Comparison of ENCODE assay signal across 10 cellular contexts in the genomic region with DNA sequence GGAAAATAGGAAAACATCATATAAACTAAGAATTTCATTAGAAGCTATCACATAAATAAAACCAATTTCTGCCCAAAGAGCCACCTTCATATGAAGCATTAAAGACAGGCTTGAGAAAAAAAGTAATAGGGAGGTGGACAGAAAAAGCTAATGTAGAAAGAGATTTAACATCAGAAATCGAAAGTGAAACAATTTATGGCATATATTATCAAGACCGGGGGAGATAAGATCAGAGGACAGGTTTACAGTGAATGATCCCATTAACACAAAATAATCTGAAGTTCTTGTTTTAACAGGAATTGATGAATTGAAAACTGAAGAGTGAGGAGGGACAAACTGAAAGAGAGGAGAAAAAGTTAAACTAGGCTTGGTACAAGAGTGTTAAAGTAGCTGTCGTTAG.
DNase-seq lines count a peak whose midpoint lies in the region; ATAC-seq and TF ChIP-seq lines count a peak whose summit lies in the region.
"Had no signal": no experiment of that assay in that cellular context is flagged by ENCODE, and none has a peak within 500 bp of the region (broad histone marks: within the 10 kb centered on the region; RNA-seq: fewer than 3 reads in every experiment).

No MANE protein-coding gene starts in this region.

- intact Hi-C loops in psoas muscle (cut with DNase I): no loop called here

- H3K36me3 ChIP-seq in DND-41 (ENCODE audit: insufficient read depth, low read length) (no peaks in the 10 kb centered on the region), psoas muscle (ENCODE audit: insufficient read depth in 1 of 2, low read depth in 1 of 2) (no peaks in the 10 kb centered on the region)
- H3K36me3 ChIP-seq: left ventricle myocardium inferior had no signal

- H3K27ac ChIP-seq in DND-41 (ENCODE audit: low read length) (peak overlapping the region; percentile 17), psoas muscle (no peak overlapping the region)
- H3K27ac ChIP-seq: left ventricle myocardium inferior had no signal

- no peaks in the 10 kb centered on the region for H3K79me2 ChIP-seq in DND-41 (ENCODE audit: insufficient read depth, low read length)

- peak overlapping the region; percentile 51; the same call in 1 of the 2 replicates for H3K4me2 ChIP-seq in DND-41 (ENCODE audit: insufficient read depth, low read length)

- no peaks in the 10 kb centered on the region for H4K20me1 ChIP-seq in DND-41 (ENCODE audit: insufficient read depth, low read length)

- peak; percentile 83 for ATAC-seq in DND-41 (ENCODE audit: insufficient read depth, low read depth)
- ATAC-seq in HG03342 (IDR thresholded peaks at IDR 0.05; ENCODE audit: unreplicated experiment): peak; percentile 46
- peak; percentile 58 for ATAC-seq in activated CD8-positive, alpha-beta T cell treated with anti-CD3 and anti-CD28 coated beads, Interleukin-2, amount 10 ng/mL, durations not matched to agents 7 days and 5 days
- no peak for ATAC-seq in naive thymus-derived CD8-positive, alpha-beta T cell
- no peak for ATAC-seq in psoas muscle
- ATAC-seq in HG03442 (IDR thresholded peaks at IDR 0.05; ENCODE audit: unreplicated experiment): no peak

- peaks cover 10% of the 10 kb centered on the region for H3K4me1 Mint-ChIP-seq in activated CD8-positive, alpha-beta T cell treated with anti-CD3 and anti-CD28 coated beads, Interleukin-2, amount 10 ng/mL, durations not matched to agents 7 days and 5 days (ENCODE audit: low read depth)
- peaks cover 9 to 16% (median 15%) of the 10 kb centered on the region in 4 donors for H3K4me1 Mint-ChIP-seq in naive thymus-derived CD8-positive, alpha-beta T cell

- POLR2A ChIA-PET in activated CD8-positive, alpha-beta T cell treated with anti-CD3 and anti-CD28 coated beads, Interleukin-2, amount 10 ng/mL, durations not matched to agents 7 days and 5 days (lab: Charles Lee): no interaction called here
- POLR2A ChIA-PET in naive thymus-derived CD8-positive, alpha-beta T cell (lab: Charles Lee): no interaction called here

- peaks cover 10% of the 10 kb centered on the region; the same call in 1 of the 2 replicates for H3K4me1 ChIP-seq in DND-41 (ENCODE audit: insufficient read depth, low read length)
- no peaks in the 10 kb centered on the region for H3K4me1 ChIP-seq in psoas muscle
- H3K4me1 ChIP-seq: left ventricle myocardium inferior had no signal

- TF ChIP-seq CTCF in DND-41 (IDR thresholded peaks at IDR 0.05; ENCODE audit: borderline replicate concordance, extremely low read depth, low read length, poor library complexity, severe bottlenecking) (no peak), psoas muscle (IDR thresholded peaks at IDR 0.05) (no peak)

- H3K27me3 Mint-ChIP-seq in activated CD8-positive, alpha-beta T cell treated with anti-CD3 and anti-CD28 coated beads, Interleukin-2, amount 10 ng/mL, durations not matched to agents 7 days and 5 days (ENCODE audit: low read depth): no peaks in the 10 kb centered on the region
- no peaks in the 10 kb centered on the region for H3K27me3 Mint-ChIP-seq in naive thymus-derived CD8-positive, alpha-beta T cell

- no peaks in the 10 kb centered on the region for H3K9me3 Mint-ChIP-seq in activated CD8-positive, alpha-beta T cell treated with anti-CD3 and anti-CD28 coated beads, Interleukin-2, amount 10 ng/mL, durations not matched to agents 7 days and 5 days (ENCODE audit: insufficient read depth)
- H3K9me3 Mint-ChIP-seq in naive thymus-derived CD8-positive, alpha-beta T cell: peaks cover 0 to 2% (median 0%) of the 10 kb centered on the region in 9 donors

- H3K27me3 ChIP-seq in DND-41 (ENCODE audit: insufficient read depth, low read length, poor library complexity): no peaks in the 10 kb centered on the region
- H3K27me3 ChIP-seq in psoas muscle (ENCODE audit: insufficient read depth in 3 of 3, low read length in 2 of 3): no peaks in the 10 kb centered on the region

- DNase-seq in DND-41: no peak
- DNase-seq in activated CD8-positive, alpha-beta T cell treated with anti-CD3 and anti-CD28 coated beads, Interleukin-2, amount 10 ng/mL, durations not matched to agents 7 days and 5 days: no peak
- DNase-seq in naive thymus-derived CD8-positive, alpha-beta T cell: peak in 2 of 10 donors; percentile 3 to 11
- DNase-seq in psoas muscle: no peak
- no peak for DNase-seq in NCI-H446 treated with DMSO at 0.1 percent for 48 hours (lab: John Stamatoyannopoulos, UW)
- no peak for DNase-seq in middle frontal gyrus (ENCODE audit: extremely low spot score, low spot score)
- DNase-seq: effector CD8-positive, alpha-beta T cell; left ventricle myocardium inferior had no signal

- peak overlapping the region; percentile 78 for H3K27ac Mint-ChIP-seq in activated CD8-positive, alpha-beta T cell treated with anti-CD3 and anti-CD28 coated beads, Interleukin-2, amount 10 ng/mL, durations not matched to agents 7 days and 5 days
- H3K27ac Mint-ChIP-seq in naive thymus-derived CD8-positive, alpha-beta T cell: peak overlapping the region in 8 of 10 donors; percentile 1 to 88 (median 73)

- CTCF ChIA-PET in activated CD8-positive, alpha-beta T cell treated with anti-CD3 and anti-CD28 coated beads, Interleukin-2, amount 10 ng/mL, durations not matched to agents 7 days and 5 days (lab: Charles Lee): no interaction called here

- H3K4me3 ChIP-seq in DND-41 (ENCODE audit: low read depth in 1 of 2, low read length in 2 of 2) (peak overlapping the region in 1 of 2 experiments; percentile 37; a peak in 1 of 4 replicates), psoas muscle (no peak overlapping the region)
- H3K4me3 ChIP-seq: left ventricle myocardium inferior had no signal

- H2AFZ ChIP-seq in DND-41 (ENCODE audit: low read depth, low read length): peak overlapping the region; percentile 18

- H3K9me3 ChIP-seq in DND-41 (ENCODE audit: insufficient read depth, low read length, severe bottlenecking) (no peaks in the 10 kb centered on the region), psoas muscle (no peaks in the 10 kb centered on the region)
- H3K9me3 ChIP-seq: left ventricle myocardium inferior had no signal

- no peak overlapping the region for H3K9ac ChIP-seq in DND-41 (ENCODE audit: low read depth, low read length)

- WGBS in psoas muscle, 3 donors: 69 to 81% (median 75%) methylated on average over 3 of the region's 3 CpGs

- peak overlapping the region; percentile 75 for H3K4me3 Mint-ChIP-seq in activated CD8-positive, alpha-beta T cell treated with anti-CD3 and anti-CD28 coated beads, Interleukin-2, amount 10 ng/mL, durations not matched to agents 7 days and 5 days
- H3K4me3 Mint-ChIP-seq in naive thymus-derived CD8-positive, alpha-beta T cell: peak overlapping the region; percentile 66 to 89 (median 83)

- H3K36me3 Mint-ChIP-seq in activated CD8-positive, alpha-beta T cell treated with anti-CD3 and anti-CD28 coated beads, Interleukin-2, amount 10 ng/mL, durations not matched to agents 7 days and 5 days (ENCODE audit: low read depth): no peaks in the 10 kb centered on the region
- H3K36me3 Mint-ChIP-seq in naive thymus-derived CD8-positive, alpha-beta T cell: no peaks in the 10 kb centered on the region

Comparison
In these comparisons a context has a peak if more than half of its experiments do, and no peak if none do; other contexts are left out.
1. ATAC-seq: peak in DND-41 (single experiment), HG03342 (single experiment) and activated CD8-positive, alpha-beta T cell treated with anti-CD3 and anti-CD28 coated beads, Interleukin-2, amount 10 ng/mL, durations not matched to agents 7 days and 5 days (single experiment); none in naive thymus-derived CD8-positive, alpha-beta T cell (0 of 2), psoas muscle (0 of 4) and HG03442 (single experiment).